In genomic region chr15:101243420-101243819, GRCh38 we compare ENCODE assay signal across 10 cellular contexts. TPM values are rescaled to one million over a fixed set of nuclear protein-coding genes. Genes with fewer than 3 reads are reported as not detected.
DNase-seq lines count a peak whose midpoint lies in the region; ATAC-seq and TF ChIP-seq lines count a peak whose summit lies in the region.
"Had no signal": no experiment of that assay in that cellular context is flagged by ENCODE, and none has a peak within 500 bp of the region (broad histone marks: within the 10 kb centered on the region; RNA-seq: fewer than 3 reads in every experiment).

No MANE protein-coding gene starts in this region.

- intact Hi-C loops in esophagus squamous epithelium (cut with DNase I) = no loop called here

- 86 to 92% methylated on average over 5 to 9 of the region's 9 CpGs for WGBS in esophagus squamous epithelium, 2 donors

- H3K27ac ChIP-seq in SJSA1 (peak overlapping the region; percentile 24; the same call in 1 of the 2 replicates), esophagus squamous epithelium (peak overlapping the region in 3 of 4 donors; percentile 60 to 71 (median 70))
- H3K27ac ChIP-seq: psoas muscle had no signal

- TF ChIP-seq CTCF in esophagus squamous epithelium (IDR thresholded peaks at IDR 0.05) = no peak
- TF ChIP-seq CTCF in GM20000 (IDR thresholded peaks at IDR 0.05; ENCODE audit: extremely low read depth, missing control alignments) = no peak

- no peaks in the 10 kb centered on the region for H3K9me3 Mint-ChIP-seq in activated T-cell treated with anti-CD3 and anti-CD28 coated beads, Interleukin-2, amount 50 U/mL, for 4 hours
- peaks cover 2 to 3% of the 10 kb centered on the region in 2 donors for H3K9me3 Mint-ChIP-seq in stimulated activated naive B cell treated with anti-CD40 and anti-IgM and Interleukin-4, amounts not matched to agents 10 μg/mL and 1 μg/mL and 100 μg/mL, for 72 hours

- no peak for TF ChIP-seq POLR2A in esophagus squamous epithelium (IDR thresholded peaks at IDR 0.05)

- peaks cover 92% of the 10 kb centered on the region for H3K4me1 Mint-ChIP-seq in activated T-cell treated with anti-CD3 and anti-CD28 coated beads, Interleukin-2, amount 50 U/mL, for 4 hours (ENCODE audit: low read depth)
- peaks cover 63 to 81% of the 10 kb centered on the region in 2 donors for H3K4me1 Mint-ChIP-seq in stimulated activated naive B cell treated with anti-CD40 and anti-IgM and Interleukin-4, amounts not matched to agents 10 μg/mL and 1 μg/mL and 100 μg/mL, for 72 hours

- no peak for ATAC-seq in activated T-cell treated with anti-CD3 and anti-CD28 coated beads, Interleukin-2, amount 50 U/mL, for 4 hours
- no peak for ATAC-seq in stimulated activated naive B cell treated with anti-CD40 and anti-IgM and Interleukin-4, amounts not matched to agents 10 μg/mL and 1 μg/mL and 100 μg/mL, for 72 hours (replicated peaks)
- ATAC-seq in GM19351 (IDR thresholded peaks at IDR 0.05; ENCODE audit: unreplicated experiment) (no peak), GM21737 (IDR thresholded peaks at IDR 0.05; ENCODE audit: unreplicated experiment) (no peak)

- H3K27me3 ChIP-seq in SJSA1 (replicated peaks) (no peaks in the 10 kb centered on the region), esophagus squamous epithelium (no peaks in the 10 kb centered on the region)
- H3K27me3 ChIP-seq: gastrocnemius medialis had no signal

- peak overlapping the region; percentile 56 for H3K4me3 Mint-ChIP-seq in activated T-cell treated with anti-CD3 and anti-CD28 coated beads, Interleukin-2, amount 50 U/mL, for 4 hours
- peak overlapping the region; percentile 57 to 60 for H3K4me3 Mint-ChIP-seq in stimulated activated naive B cell treated with anti-CD40 and anti-IgM and Interleukin-4, amounts not matched to agents 10 μg/mL and 1 μg/mL and 100 μg/mL, for 72 hours

- H3K4me3 ChIP-seq in SJSA1 (no peak overlapping the region), esophagus squamous epithelium (no peak overlapping the region)
- H3K4me3 ChIP-seq: gastrocnemius medialis, psoas muscle had no signal

- peaks cover 30% of the 10 kb centered on the region for H3K36me3 Mint-ChIP-seq in activated T-cell treated with anti-CD3 and anti-CD28 coated beads, Interleukin-2, amount 50 U/mL, for 4 hours (ENCODE audit: insufficient read depth)
- H3K36me3 Mint-ChIP-seq in stimulated activated naive B cell treated with anti-CD40 and anti-IgM and Interleukin-4, amounts not matched to agents 10 μg/mL and 1 μg/mL and 100 μg/mL, for 72 hours = peaks cover 18 to 53% of the 10 kb centered on the region in 2 donors

- H3K4me1 ChIP-seq in SJSA1 (replicated peaks) (peaks cover 40% of the 10 kb centered on the region), esophagus squamous epithelium (peaks cover 39 to 100% (median 72%) of the 10 kb centered on the region in 3 donors)

- peaks cover 42% of the 10 kb centered on the region for H3K36me3 ChIP-seq in SJSA1
- no peaks in the 10 kb centered on the region for H3K36me3 ChIP-seq in esophagus squamous epithelium
- H3K36me3 ChIP-seq: gastrocnemius medialis had no signal

- H3K27ac Mint-ChIP-seq in stimulated activated naive B cell treated with anti-CD40 and anti-IgM and Interleukin-4, amounts not matched to agents 10 μg/mL and 1 μg/mL and 100 μg/mL, for 72 hours = peak overlapping the region; percentile 39

- DNase-seq in activated T-cell treated with anti-CD3 and anti-CD28 coated beads, Interleukin-2, amount 50 U/mL, for 4 hours = no peak
- DNase-seq in activated T-cell treated with anti-CD3 and anti-CD28 coated beads, Interleukin-2, amount 50 U/mL, for 48 hours = no peak
- DNase-seq in SJSA1 (ENCODE audit: low read depth in 1 of 2, low spot score in 2 of 2) (no peak), esophagus squamous epithelium (lab: John Stamatoyannopoulos, UW) (no peak), GM20000 (ENCODE audit: low spot score) (no peak)
- no peak for DNase-seq in stimulated activated naive B cell treated with anti-CD40 and anti-IgM and Interleukin-4, amounts not matched to agents 10 μg/mL and 1 μg/mL and 100 μg/mL, for 72 hours
- DNase-seq: gastrocnemius medialis, psoas muscle had no signal

- no peaks in the 10 kb centered on the region for H3K27me3 Mint-ChIP-seq in activated T-cell treated with anti-CD3 and anti-CD28 coated beads, Interleukin-2, amount 50 U/mL, for 4 hours (ENCODE audit: low read depth)
- no peaks in the 10 kb centered on the region for H3K27me3 Mint-ChIP-seq in stimulated activated naive B cell treated with anti-CD40 and anti-IgM and Interleukin-4, amounts not matched to agents 10 μg/mL and 1 μg/mL and 100 μg/mL, for 72 hours

- H3K9me3 ChIP-seq in SJSA1 (replicated peaks) = no peaks in the 10 kb centered on the region
- no peaks in the 10 kb centered on the region for H3K9me3 ChIP-seq in esophagus squamous epithelium
- H3K9me3 ChIP-seq: gastrocnemius medialis, psoas muscle had no signal

RNA-seq across cellular contexts. Expression of gene CHSY1, which starts 8.4 kb away (rescaled TPM):
- total RNA-seq in activated T-cell treated with anti-CD3 and anti-CD28 coated beads, Interleukin-2, amount 50 U/mL, for 4 hours = 10 to 100 TPM; 79.7 to 94.4 (median 88.0) TPM
- 47.9 and 62.8 TPM in 2 replicates for total RNA-seq in SJSA1 (2014; rRNA removed; shearing (Covaris generic))
- total RNA-seq in esophagus squamous epithelium = 10 to 100 TPM in 3 of 4 donors, 1 to 10 TPM in 1; 8.8 to 19.3 (median 11.4) TPM

RNA-seq across cellular contexts. Expression of gene SELENOS, which starts 33.9 kb away (rescaled TPM):
- 10 to 100 TPM; 51.8 to 68.1 (median 55.2) TPM for total RNA-seq in activated T-cell treated with anti-CD3 and anti-CD28 coated beads, Interleukin-2, amount 50 U/mL, for 4 hours
- 180 and 181 TPM in 2 replicates for total RNA-seq in SJSA1 (2014; rRNA removed; shearing (Covaris generic))
- total RNA-seq in esophagus squamous epithelium = 10 to 100 TPM; 57.6 to 69.6 (median 63.4) TPM

RNA-seq across cellular contexts. Expression of gene SNRPA1, which starts 51.6 kb away (rescaled TPM):
- total RNA-seq in activated T-cell treated with anti-CD3 and anti-CD28 coated beads, Interleukin-2, amount 50 U/mL, for 4 hours = 100 to 1,000 TPM; 229 to 264 (median 233) TPM
- total RNA-seq in SJSA1 (2014; rRNA removed; shearing (Covaris generic)) = 37.9 and 76.3 TPM in 2 replicates
- 10 to 100 TPM; 29.7 to 57.1 (median 47.5) TPM for total RNA-seq in esophagus squamous epithelium
